In the genomic region with DNA sequence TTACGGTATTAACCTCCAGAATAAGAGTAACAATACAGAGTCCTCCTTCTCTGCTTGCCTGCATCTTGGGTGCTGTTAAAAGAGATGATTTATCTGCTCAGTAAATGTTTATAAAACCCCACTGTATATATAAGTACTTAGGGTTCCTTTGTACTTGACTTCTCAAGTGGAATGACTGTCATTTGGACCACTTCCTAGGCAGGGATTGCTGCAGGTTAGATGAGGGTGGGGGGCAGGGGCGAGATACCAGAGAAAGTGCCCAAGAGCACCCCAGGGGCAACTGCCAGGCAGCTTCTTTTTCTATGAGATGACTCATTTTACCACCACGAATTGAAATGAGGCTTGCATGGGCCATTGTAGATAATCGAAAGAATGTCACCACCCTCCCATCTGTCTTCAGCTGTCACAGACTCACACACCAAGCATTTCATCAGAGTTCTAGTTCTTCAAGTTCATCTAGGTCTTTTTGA, we compare ENCODE assay signal across 9 cellular contexts.
DNase-seq lines count a peak whose midpoint lies in the region; ATAC-seq, FAIRE-seq and TF ChIP-seq lines count a peak whose summit lies in the region.
"Had no signal": no experiment of that assay in that cellular context is flagged by ENCODE, and none has a peak within 500 bp of the region (broad histone marks: within the 10 kb centered on the region; RNA-seq: fewer than 3 reads in every experiment).

No MANE protein-coding gene starts in this region.

- H3K4me2 ChIP-seq in A549, result peak overlapping the region; percentile 38; the same call in 2 of the 3 replicates

- TF ChIP-seq RAD21 in A549 (conservative IDR thresholded peaks at IDR 0.05 in 1 of 2, IDR thresholded peaks at IDR 0.05 in 1 of 2), result no peak

- H3K27ac ChIP-seq in A549, result no peak overlapping the region

- WGBS in A549 (ENCODE audit: missing lambda C conversion rate), result 17% methylated on average over 4 of the region's 4 CpGs

- ATAC-seq in A549, result peak in 1 of 2 experiments; percentile 55; a peak in 2 of 6 replicates

- H3K4me3 ChIP-seq in A549 (no peak overlapping the region), fibroblast of villous mesenchyme (ENCODE audit: low read depth, low read length) (no peak overlapping the region)

- H3K9me3 ChIP-seq in A549, result 0 out of 3 replicates have a peak, but pooled peaks cover 4% of the 10 kb centered on the region

- no peak for FAIRE-seq in A549 (lab: Jason Lieb, UNC)

- POLR2A ChIA-PET in A549 (lab: Yijun Ruan, JAX), result no interaction called here

- no peak for TF ChIP-seq POLR2A in A549 (IDR thresholded peaks at IDR 0.05; ENCODE audit: low read length)

- CTCF ChIA-PET in A549 (lab: Yijun Ruan, JAX), result interaction anchor here (1.2 to 5.4 kb wide), 2 partner anchors 12 to 667 kb away, joined by 3 to 39 read pairs; no protein-coding TSS in a partner anchor

- in situ Hi-C loops in GM13977 (cut with MboI; ENCODE audit: low pct_unique_long_range_greater_than_20kb, low sequenced_read_pairs, unreplicated experiment), result no loop called here

- TF ChIP-seq CTCF in A549 (IDR thresholded peaks at IDR 0.05) (no peak), GM13977 (IDR thresholded peaks at IDR 0.05; ENCODE audit: extremely low read depth, insufficient read depth, missing control alignments) (no peak), fibroblast of villous mesenchyme (IDR thresholded peaks at IDR 0.05; ENCODE audit: insufficient read depth, low read depth, low read length) (no peak)

- DNase-seq in A549 (ENCODE audit: low read depth in 1 of 2, low spot score in 1 of 2) (peak in 1 of 2 experiments; percentile 24), GM13977 (ENCODE audit: low spot score) (peak; percentile 37), NCI-H446 treated with DMSO at 0.1 percent for 48 hours (lab: John Stamatoyannopoulos, UW) (peak; percentile 44), fibroblast of villous mesenchyme (ENCODE audit: low read depth) (peak; percentile 5), NAMALWA (ENCODE audit: low spot score) (no peak), globus pallidus (ENCODE audit: low spot score) (no peak), NCI-H82 treated with DMSO at 0.1 percent for 48 hours (lab: John Stamatoyannopoulos, UW; ENCODE audit: unreplicated experiment) (no peak), anterior cingulate cortex (lab: John Stamatoyannopoulos, UW) (no peak)
- DNase-seq: GDM1 had no signal

- TF ChIP-seq EP300 in A549 (IDR thresholded peaks at IDR 0.05), result no peak

- peaks cover 12% of the 10 kb centered on the region for H3K4me1 ChIP-seq in A549

TF ChIP-seq in A549, 52 proteins besides CTCF, POLR2A, EP300 and RAD21:
- TF ChIP-seq SREBF2 (IDR thresholded peaks at IDR 0.05) (no peak), FOSL2 (IDR thresholded peaks at IDR 0.05) (no peak), FOSL2 (CRISPR knock-in tag; IDR thresholded peaks at IDR 0.05) (peak; percentile 20; the same call in 1 of the 2 replicates), ZNF302 (CRISPR knock-in tag; IDR thresholded peaks at IDR 0.05) (no peak), HOXB5 (CRISPR knock-in tag; IDR thresholded peaks at IDR 0.05) (peak; percentile 66; the same call in 1 of the 2 replicates)

Comparison
In these comparisons a context has a peak if more than half of its experiments do, and no peak if none do; other contexts are left out.
1. DNase-seq: peak in GM13977 (single experiment), NCI-H446 treated with DMSO at 0.1 percent for 48 hours (single experiment) and fibroblast of villous mesenchyme (single experiment); none in NAMALWA (single experiment), globus pallidus (single experiment), NCI-H82 treated with DMSO at 0.1 percent for 48 hours (single experiment) and anterior cingulate cortex (0 of 58).